Comparison of ENCODE assay signal across 1 cellular context in the genomic region with DNA sequence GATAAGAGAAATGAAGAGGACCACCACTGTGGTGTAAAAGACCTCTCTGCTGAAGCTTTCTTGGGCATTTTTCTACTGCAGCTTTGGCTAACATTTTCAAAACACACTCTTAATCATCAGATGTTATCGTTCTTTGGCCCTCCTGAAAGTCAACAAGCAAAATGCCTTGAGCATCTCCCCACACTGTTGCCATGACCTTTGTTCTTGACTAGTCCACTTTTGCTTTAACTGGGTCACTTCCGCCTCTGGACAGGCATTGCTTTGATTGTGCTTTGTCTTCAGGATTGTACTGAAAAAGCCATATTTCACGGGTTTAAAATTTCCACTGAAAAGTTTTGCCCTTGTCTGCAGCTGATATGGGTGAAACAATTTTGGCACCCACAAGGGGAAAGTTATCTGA.
A peak's percentile ranks its signal among the peaks of the same experiment; 100 is the strongest.
TF ChIP-seq lines count a peak whose summit lies in the region.

No MANE protein-coding gene starts in this region.

TF ChIP-seq in HepG2, 621 proteins besides CTCF, POLR2A, EP300 and RAD21 (continued from another document and continues in another):
- TF ChIP-seq, protein P1, sequence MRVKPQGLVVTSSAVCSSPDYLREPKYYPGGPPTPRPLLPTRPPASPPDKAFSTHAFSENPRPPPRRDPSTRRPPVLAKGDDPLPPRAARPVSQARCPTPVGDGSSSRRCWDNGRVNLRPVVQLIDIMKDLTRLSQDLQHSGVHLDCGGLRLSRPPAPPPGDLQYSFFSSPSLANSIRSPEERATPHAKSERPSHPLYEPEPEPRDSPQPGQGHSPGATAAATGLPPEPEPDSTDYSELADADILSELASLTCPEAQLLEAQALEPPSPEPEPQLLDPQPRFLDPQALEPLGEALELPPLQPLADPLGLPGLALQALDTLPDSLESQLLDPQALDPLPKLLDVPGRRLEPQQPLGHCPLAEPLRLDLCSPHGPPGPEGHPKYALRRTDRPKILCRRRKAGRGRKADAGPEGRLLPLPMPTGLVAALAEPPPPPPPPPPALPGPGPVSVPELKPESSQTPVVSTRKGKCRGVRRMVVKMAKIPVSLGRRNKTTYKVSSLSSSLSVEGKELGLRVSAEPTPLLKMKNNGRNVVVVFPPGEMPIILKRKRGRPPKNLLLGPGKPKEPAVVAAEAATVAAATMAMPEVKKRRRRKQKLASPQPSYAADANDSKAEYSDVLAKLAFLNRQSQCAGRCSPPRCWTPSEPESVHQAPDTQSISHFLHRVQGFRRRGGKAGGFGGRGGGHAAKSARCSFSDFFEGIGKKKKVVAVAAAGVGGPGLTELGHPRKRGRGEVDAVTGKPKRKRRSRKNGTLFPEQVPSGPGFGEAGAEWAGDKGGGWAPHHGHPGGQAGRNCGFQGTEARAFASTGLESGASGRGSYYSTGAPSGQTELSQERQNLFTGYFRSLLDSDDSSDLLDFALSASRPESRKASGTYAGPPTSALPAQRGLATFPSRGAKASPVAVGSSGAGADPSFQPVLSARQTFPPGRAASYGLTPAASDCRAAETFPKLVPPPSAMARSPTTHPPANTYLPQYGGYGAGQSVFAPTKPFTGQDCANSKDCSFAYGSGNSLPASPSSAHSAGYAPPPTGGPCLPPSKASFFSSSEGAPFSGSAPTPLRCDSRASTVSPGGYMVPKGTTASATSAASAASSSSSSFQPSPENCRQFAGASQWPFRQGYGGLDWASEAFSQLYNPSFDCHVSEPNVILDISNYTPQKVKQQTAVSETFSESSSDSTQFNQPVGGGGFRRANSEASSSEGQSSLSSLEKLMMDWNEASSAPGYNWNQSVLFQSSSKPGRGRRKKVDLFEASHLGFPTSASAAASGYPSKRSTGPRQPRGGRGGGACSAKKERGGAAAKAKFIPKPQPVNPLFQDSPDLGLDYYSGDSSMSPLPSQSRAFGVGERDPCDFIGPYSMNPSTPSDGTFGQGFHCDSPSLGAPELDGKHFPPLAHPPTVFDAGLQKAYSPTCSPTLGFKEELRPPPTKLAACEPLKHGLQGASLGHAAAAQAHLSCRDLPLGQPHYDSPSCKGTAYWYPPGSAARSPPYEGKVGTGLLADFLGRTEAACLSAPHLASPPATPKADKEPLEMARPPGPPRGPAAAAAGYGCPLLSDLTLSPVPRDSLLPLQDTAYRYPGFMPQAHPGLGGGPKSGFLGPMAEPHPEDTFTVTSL (CRISPR knock-in tag; IDR thresholded peaks at IDR 0.05; ENCODE audit: borderline replicate concordance): peak; percentile 73; the same call in 1 of the 2 replicates
- no peak for TF ChIP-seq GABPA (IDR thresholded peaks at IDR 0.05; ENCODE audit: low read depth, low read length)
- peak; percentile 80 for TF ChIP-seq GABPA (CRISPR knock-in tag; IDR thresholded peaks at IDR 0.05; ENCODE audit: low read depth)
- no peak for TF ChIP-seq ZNF678 (CRISPR knock-in tag; IDR thresholded peaks at IDR 0.05)
- TF ChIP-seq, protein P2, sequence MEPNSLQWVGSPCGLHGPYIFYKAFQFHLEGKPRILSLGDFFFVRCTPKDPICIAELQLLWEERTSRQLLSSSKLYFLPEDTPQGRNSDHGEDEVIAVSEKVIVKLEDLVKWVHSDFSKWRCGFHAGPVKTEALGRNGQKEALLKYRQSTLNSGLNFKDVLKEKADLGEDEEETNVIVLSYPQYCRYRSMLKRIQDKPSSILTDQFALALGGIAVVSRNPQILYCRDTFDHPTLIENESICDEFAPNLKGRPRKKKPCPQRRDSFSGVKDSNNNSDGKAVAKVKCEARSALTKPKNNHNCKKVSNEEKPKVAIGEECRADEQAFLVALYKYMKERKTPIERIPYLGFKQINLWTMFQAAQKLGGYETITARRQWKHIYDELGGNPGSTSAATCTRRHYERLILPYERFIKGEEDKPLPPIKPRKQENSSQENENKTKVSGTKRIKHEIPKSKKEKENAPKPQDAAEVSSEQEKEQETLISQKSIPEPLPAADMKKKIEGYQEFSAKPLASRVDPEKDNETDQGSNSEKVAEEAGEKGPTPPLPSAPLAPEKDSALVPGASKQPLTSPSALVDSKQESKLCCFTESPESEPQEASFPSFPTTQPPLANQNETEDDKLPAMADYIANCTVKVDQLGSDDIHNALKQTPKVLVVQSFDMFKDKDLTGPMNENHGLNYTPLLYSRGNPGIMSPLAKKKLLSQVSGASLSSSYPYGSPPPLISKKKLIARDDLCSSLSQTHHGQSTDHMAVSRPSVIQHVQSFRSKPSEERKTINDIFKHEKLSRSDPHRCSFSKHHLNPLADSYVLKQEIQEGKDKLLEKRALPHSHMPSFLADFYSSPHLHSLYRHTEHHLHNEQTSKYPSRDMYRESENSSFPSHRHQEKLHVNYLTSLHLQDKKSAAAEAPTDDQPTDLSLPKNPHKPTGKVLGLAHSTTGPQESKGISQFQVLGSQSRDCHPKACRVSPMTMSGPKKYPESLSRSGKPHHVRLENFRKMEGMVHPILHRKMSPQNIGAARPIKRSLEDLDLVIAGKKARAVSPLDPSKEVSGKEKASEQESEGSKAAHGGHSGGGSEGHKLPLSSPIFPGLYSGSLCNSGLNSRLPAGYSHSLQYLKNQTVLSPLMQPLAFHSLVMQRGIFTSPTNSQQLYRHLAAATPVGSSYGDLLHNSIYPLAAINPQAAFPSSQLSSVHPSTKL (CRISPR knock-in tag; IDR thresholded peaks at IDR 0.05): peak; percentile 74
- TF ChIP-seq, protein P3, sequence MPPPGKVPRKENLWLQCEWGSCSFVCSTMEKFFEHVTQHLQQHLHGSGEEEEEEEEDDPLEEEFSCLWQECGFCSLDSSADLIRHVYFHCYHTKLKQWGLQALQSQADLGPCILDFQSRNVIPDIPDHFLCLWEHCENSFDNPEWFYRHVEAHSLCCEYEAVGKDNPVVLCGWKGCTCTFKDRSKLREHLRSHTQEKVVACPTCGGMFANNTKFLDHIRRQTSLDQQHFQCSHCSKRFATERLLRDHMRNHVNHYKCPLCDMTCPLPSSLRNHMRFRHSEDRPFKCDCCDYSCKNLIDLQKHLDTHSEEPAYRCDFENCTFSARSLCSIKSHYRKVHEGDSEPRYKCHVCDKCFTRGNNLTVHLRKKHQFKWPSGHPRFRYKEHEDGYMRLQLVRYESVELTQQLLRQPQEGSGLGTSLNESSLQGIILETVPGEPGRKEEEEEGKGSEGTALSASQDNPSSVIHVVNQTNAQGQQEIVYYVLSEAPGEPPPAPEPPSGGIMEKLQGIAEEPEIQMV (CRISPR knock-in tag; IDR thresholded peaks at IDR 0.05; ENCODE audit: low read depth): no peak
- TF ChIP-seq KDM6A (CRISPR knock-in tag; IDR thresholded peaks at IDR 0.05; ENCODE audit: low read depth): 0 out of 2 replicates have a peak, but pooled peaks have one; percentile 24
- TF ChIP-seq, protein P4, sequence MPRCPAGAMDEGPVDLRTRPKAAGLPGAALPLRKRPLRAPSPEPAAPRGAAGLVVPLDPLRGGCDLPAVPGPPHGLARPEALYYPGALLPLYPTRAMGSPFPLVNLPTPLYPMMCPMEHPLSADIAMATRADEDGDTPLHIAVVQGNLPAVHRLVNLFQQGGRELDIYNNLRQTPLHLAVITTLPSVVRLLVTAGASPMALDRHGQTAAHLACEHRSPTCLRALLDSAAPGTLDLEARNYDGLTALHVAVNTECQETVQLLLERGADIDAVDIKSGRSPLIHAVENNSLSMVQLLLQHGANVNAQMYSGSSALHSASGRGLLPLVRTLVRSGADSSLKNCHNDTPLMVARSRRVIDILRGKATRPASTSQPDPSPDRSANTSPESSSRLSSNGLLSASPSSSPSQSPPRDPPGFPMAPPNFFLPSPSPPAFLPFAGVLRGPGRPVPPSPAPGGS (CRISPR knock-in tag; IDR thresholded peaks at IDR 0.05): no peak
- TF ChIP-seq, protein P5, sequence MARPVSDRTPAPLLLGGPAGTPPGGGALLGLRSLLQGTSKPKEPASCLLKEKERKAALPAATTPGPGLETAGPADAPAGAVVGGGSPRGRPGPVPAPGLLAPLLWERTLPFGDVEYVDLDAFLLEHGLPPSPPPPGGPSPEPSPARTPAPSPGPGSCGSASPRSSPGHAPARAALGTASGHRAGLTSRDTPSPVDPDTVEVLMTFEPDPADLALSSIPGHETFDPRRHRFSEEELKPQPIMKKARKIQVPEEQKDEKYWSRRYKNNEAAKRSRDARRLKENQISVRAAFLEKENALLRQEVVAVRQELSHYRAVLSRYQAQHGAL (CRISPR knock-in tag; IDR thresholded peaks at IDR 0.05; ENCODE audit: not compliant biosample characterization): no peak
- TF ChIP-seq, protein P6, sequence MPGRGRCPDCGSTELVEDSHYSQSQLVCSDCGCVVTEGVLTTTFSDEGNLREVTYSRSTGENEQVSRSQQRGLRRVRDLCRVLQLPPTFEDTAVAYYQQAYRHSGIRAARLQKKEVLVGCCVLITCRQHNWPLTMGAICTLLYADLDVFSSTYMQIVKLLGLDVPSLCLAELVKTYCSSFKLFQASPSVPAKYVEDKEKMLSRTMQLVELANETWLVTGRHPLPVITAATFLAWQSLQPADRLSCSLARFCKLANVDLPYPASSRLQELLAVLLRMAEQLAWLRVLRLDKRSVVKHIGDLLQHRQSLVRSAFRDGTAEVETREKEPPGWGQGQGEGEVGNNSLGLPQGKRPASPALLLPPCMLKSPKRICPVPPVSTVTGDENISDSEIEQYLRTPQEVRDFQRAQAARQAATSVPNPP (CRISPR knock-in tag; IDR thresholded peaks at IDR 0.05): no peak
- TF ChIP-seq FOSL2 (CRISPR knock-in tag; IDR thresholded peaks at IDR 0.05): peak; percentile 33; the same call in 1 of the 2 replicates
- TF ChIP-seq SOX13 (IDR thresholded peaks at IDR 0.05): no peak
- TF ChIP-seq SOX13 (CRISPR knock-in tag; conservative IDR thresholded peaks at IDR 0.05 in 1 of 2, IDR thresholded peaks at IDR 0.05 in 1 of 2): peak in 1 of 2 experiments; percentile 65; a peak in 1 of 4 replicates
- TF ChIP-seq, protein P7, sequence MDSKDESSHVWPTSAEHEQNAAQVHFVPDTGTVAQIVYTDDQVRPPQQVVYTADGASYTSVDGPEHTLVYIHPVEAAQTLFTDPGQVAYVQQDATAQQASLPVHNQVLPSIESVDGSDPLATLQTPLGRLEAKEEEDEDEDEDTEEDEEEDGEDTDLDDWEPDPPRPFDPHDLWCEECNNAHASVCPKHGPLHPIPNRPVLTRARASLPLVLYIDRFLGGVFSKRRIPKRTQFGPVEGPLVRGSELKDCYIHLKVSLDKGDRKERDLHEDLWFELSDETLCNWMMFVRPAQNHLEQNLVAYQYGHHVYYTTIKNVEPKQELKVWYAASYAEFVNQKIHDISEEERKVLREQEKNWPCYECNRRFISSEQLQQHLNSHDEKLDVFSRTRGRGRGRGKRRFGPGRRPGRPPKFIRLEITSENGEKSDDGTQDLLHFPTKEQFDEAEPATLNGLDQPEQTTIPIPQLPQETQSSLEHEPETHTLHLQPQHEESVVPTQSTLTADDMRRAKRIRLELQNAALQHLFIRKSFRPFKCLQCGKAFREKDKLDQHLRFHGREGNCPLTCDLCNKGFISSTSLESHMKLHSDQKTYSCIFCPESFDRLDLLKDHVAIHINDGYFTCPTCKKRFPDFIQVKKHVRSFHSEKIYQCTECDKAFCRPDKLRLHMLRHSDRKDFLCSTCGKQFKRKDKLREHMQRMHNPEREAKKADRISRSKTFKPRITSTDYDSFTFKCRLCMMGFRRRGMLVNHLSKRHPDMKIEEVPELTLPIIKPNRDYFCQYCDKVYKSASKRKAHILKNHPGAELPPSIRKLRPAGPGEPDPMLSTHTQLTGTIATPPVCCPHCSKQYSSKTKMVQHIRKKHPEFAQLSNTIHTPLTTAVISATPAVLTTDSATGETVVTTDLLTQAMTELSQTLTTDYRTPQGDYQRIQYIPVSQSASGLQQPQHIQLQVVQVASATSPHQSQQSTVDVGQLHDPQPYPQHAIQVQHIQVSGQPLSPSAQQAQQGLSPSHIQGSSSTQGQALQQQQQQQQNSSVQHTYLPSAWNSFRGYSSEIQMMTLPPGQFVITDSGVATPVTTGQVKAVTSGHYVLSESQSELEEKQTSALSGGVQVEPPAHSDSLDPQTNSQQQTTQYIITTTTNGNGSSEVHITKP (CRISPR knock-in tag; IDR thresholded peaks at IDR 0.05; ENCODE audit: low read depth): 0 out of 2 replicates have a peak, but pooled peaks have one; percentile 29
- no peak for TF ChIP-seq KDM3A (CRISPR knock-in tag; IDR thresholded peaks at IDR 0.05; ENCODE audit: low read depth)
- TF ChIP-seq, protein P8, sequence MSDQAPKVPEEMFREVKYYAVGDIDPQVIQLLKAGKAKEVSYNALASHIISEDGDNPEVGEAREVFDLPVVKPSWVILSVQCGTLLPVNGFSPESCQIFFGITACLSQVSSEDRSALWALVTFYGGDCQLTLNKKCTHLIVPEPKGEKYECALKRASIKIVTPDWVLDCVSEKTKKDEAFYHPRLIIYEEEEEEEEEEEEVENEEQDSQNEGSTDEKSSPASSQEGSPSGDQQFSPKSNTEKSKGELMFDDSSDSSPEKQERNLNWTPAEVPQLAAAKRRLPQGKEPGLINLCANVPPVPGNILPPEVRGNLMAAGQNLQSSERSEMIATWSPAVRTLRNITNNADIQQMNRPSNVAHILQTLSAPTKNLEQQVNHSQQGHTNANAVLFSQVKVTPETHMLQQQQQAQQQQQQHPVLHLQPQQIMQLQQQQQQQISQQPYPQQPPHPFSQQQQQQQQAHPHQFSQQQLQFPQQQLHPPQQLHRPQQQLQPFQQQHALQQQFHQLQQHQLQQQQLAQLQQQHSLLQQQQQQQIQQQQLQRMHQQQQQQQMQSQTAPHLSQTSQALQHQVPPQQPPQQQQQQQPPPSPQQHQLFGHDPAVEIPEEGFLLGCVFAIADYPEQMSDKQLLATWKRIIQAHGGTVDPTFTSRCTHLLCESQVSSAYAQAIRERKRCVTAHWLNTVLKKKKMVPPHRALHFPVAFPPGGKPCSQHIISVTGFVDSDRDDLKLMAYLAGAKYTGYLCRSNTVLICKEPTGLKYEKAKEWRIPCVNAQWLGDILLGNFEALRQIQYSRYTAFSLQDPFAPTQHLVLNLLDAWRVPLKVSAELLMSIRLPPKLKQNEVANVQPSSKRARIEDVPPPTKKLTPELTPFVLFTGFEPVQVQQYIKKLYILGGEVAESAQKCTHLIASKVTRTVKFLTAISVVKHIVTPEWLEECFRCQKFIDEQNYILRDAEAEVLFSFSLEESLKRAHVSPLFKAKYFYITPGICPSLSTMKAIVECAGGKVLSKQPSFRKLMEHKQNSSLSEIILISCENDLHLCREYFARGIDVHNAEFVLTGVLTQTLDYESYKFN (CRISPR knock-in tag; conservative IDR thresholded peaks at IDR 0.05): peak; percentile 35; the same call in 1 of the 2 replicates
- peak; percentile 74 for TF ChIP-seq HNF4A (CRISPR knock-in tag; IDR thresholded peaks at IDR 0.05)
- TF ChIP-seq PPARG (CRISPR knock-in tag; conservative IDR thresholded peaks at IDR 0.05): peak; percentile 50; the same call in 1 of the 2 replicates
- peak; percentile 96 for TF ChIP-seq ELF3 (CRISPR knock-in tag; IDR thresholded peaks at IDR 0.05)
- peak; percentile 67 for TF ChIP-seq FOXA3 (CRISPR knock-in tag; IDR thresholded peaks at IDR 0.05)
- TF ChIP-seq TBX2 (CRISPR knock-in tag; IDR thresholded peaks at IDR 0.05; ENCODE audit: borderline replicate concordance): no peak
- no peak for TF ChIP-seq FOXA1 (IDR thresholded peaks at IDR 0.05)
- peak; percentile 75 for TF ChIP-seq FOXA1 (CRISPR knock-in tag; IDR thresholded peaks at IDR 0.05)
- 0 out of 2 replicates have a peak, but pooled peaks have one; percentile 34 for TF ChIP-seq MIXL1 (CRISPR knock-in tag; IDR thresholded peaks at IDR 0.05)
- no peak for TF ChIP-seq ERF (CRISPR knock-in tag; IDR thresholded peaks at IDR 0.05)
- no peak for TF ChIP-seq SOX6 (IDR thresholded peaks at IDR 0.05)
- peak; percentile 48 for TF ChIP-seq SOX6 (CRISPR knock-in tag; IDR thresholded peaks at IDR 0.05)
- TF ChIP-seq TCF7 (IDR thresholded peaks at IDR 0.05; ENCODE audit: low read depth): no peak; the same call in 1 of the 2 replicates
- TF ChIP-seq EHMT2 (IDR thresholded peaks at IDR 0.05; ENCODE audit: borderline replicate concordance, low read depth, low read length): peak; percentile 28; the same call in 1 of the 2 replicates
- peak; percentile 56 for TF ChIP-seq SOX5 (CRISPR knock-in tag; IDR thresholded peaks at IDR 0.05; ENCODE audit: borderline replicate concordance)
- TF ChIP-seq TARDBP (CRISPR knock-in tag; IDR thresholded peaks at IDR 0.05): no peak
- no peak for TF ChIP-seq IKZF4 (CRISPR knock-in tag; IDR thresholded peaks at IDR 0.05; ENCODE audit: borderline replicate concordance, low read depth, not compliant biosample characterization)
- TF ChIP-seq ZNF775 (CRISPR knock-in tag; IDR thresholded peaks at IDR 0.05; ENCODE audit: borderline replicate concordance): no peak
